34 cellular contexts compared by ENCODE assay signal in the genomic region with DNA sequence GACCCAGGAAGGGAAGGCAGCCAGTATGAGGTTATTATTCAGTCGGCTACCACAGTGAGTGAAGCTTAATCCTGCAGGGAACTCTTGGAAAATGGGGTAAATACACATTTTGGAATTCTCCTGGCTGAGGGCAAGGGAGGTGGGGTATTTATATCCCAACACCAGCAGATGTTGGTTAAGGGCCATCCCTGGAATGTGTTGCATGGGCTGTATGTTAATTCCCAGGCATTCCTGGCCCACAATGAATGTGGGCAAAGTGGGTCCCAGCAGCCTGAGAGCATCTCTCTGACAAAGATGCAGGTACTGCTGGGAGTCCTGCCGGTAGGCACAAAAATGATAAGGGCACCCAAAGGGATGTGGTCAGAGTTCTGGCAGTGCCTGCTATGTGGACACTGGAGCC. TPM values are rescaled to one million over a fixed set of nuclear protein-coding genes. Genes with fewer than 3 reads are reported as not detected.
"Had no signal": no experiment of that assay in that cellular context is flagged by ENCODE, and none has a peak within 500 bp of the region (broad histone marks: within the 10 kb centered on the region; RNA-seq: fewer than 3 reads in every experiment).

No MANE protein-coding gene starts in this region.

- H3K4me3 ChIP-seq: adrenal gland, ascending aorta, coronary artery, esophagus muscularis mucosa, gastrocnemius medialis, heart left ventricle had no signal

- H3K27ac Mint-ChIP-seq: activated B cell treated with CpG ODN at 0.5 μM for 24 hours; activated CD8-positive, alpha-beta T cell treated with anti-CD3 and anti-CD28 coated beads for 36 hours; activated naive CD4-positive, alpha-beta T cell treated with anti-CD3 and anti-CD28 coated beads for 36 hours; activated naive CD4-positive, alpha-beta T cell treated with anti-CD3 and anti-CD28 coated beads, Interleukin-2, amount 50 U/mL, for 24 hours; activated naive CD8-positive, alpha-beta T cell treated with anti-CD3 and anti-CD28 coated beads for 36 hours; activated naive CD8-positive, alpha-beta T cell treated with anti-CD3 and anti-CD28 coated beads, Interleukin-2, amount 50 U/mL, for 24 hours; activated T-helper 17 cell treated with anti-CD3 and anti-CD28 coated beads, Interleukin-2, amount 50 U/mL, for 72 hours; dendritic cell treated with granulocyte-macrophage colony-stimulating factor and Interleukin-4, amounts not matched to agents 40 ng/mL and 50 ng/mL, for 4 days; effector memory CD8-positive, alpha-beta T cell had no signal

- DNase-seq: activated B cell treated with CpG ODN at 0.5 μM for 24 hours; activated CD4-positive, alpha-beta T cell treated with anti-CD3 and anti-CD28 coated beads for 48 hours; activated CD4-positive, alpha-beta T cell treated with anti-CD3 and anti-CD28 coated beads, Interleukin-2, amount 50 U/mL, for 1 hour; activated CD4-positive, alpha-beta T cell treated with anti-CD3 and anti-CD28 coated beads, Interleukin-2, amount 50 U/mL, for 48 hours; activated CD8-positive, alpha-beta memory T cell treated with anti-CD3 and anti-CD28 coated beads for 24 hours; activated CD8-positive, alpha-beta T cell treated with anti-CD3 and anti-CD28 coated beads for 36 hours; activated effector memory CD4-positive, alpha-beta T cell treated with Interleukin-2 at 50 U/mL for 16 hours; activated gamma-delta T cell treated with Interleukin-2 at 50 U/mL for 16 hours; activated naive CD4-positive, alpha-beta T cell treated with anti-CD3 and anti-CD28 coated beads for 36 hours; activated naive CD8-positive, alpha-beta T cell treated with anti-CD3 and anti-CD28 coated beads for 36 hours; activated naive CD8-positive, alpha-beta T cell treated with anti-CD3 and anti-CD28 coated beads, Interleukin-2, amount 50 U/mL, for 24 hours; activated T-cell treated with anti-CD3 and anti-CD28 coated beads, Interleukin-2, amount 50 U/mL, for 4 hours; adrenal gland; brain microvascular endothelial cell; effector CD4-positive, alpha-beta T cell; effector memory CD8-positive, alpha-beta T cell; erythroblast; foreskin keratinocyte; gastrocnemius medialis; glutamatergic neuron; heart left ventricle; T-helper 2 cell; WERI-Rb-1 had no signal

- H3K27me3 ChIP-seq: brain microvascular endothelial cell had no signal

- H3K4me3 Mint-ChIP-seq: activated CD8-positive, alpha-beta T cell treated with anti-CD3 and anti-CD28 coated beads for 36 hours; activated naive CD4-positive, alpha-beta T cell treated with anti-CD3 and anti-CD28 coated beads for 36 hours; activated naive CD4-positive, alpha-beta T cell treated with anti-CD3 and anti-CD28 coated beads, Interleukin-2, amount 50 U/mL, for 24 hours; activated naive CD8-positive, alpha-beta T cell treated with anti-CD3 and anti-CD28 coated beads for 36 hours; activated naive CD8-positive, alpha-beta T cell treated with anti-CD3 and anti-CD28 coated beads, Interleukin-2, amount 50 U/mL, for 24 hours; activated T-cell treated with anti-CD3 and anti-CD28 coated beads, Interleukin-2, amount 50 U/mL, for 4 hours; activated T-helper 17 cell treated with anti-CD3 and anti-CD28 coated beads, Interleukin-2, amount 50 U/mL, for 72 hours; central memory CD8-positive, alpha-beta T cell; dendritic cell treated with granulocyte-macrophage colony-stimulating factor and Interleukin-4, amounts not matched to agents 40 ng/mL and 50 ng/mL, for 4 days; effector memory CD8-positive, alpha-beta T cell had no signal

- H3K36me3 ChIP-seq: adrenal gland, ascending aorta, brain microvascular endothelial cell, esophagus muscularis mucosa, gastrocnemius medialis, heart left ventricle had no signal

- H3K36me3 Mint-ChIP-seq: activated naive CD4-positive, alpha-beta T cell treated with anti-CD3 and anti-CD28 coated beads, Interleukin-2, amount 50 U/mL, for 24 hours; activated naive CD8-positive, alpha-beta T cell treated with anti-CD3 and anti-CD28 coated beads for 36 hours had no signal

- H3K9me3 Mint-ChIP-seq: activated B cell treated with CpG ODN at 0.5 μM for 24 hours; activated CD8-positive, alpha-beta T cell treated with anti-CD3 and anti-CD28 coated beads for 36 hours; activated naive CD4-positive, alpha-beta T cell treated with anti-CD3 and anti-CD28 coated beads for 36 hours; activated naive CD4-positive, alpha-beta T cell treated with anti-CD3 and anti-CD28 coated beads, Interleukin-2, amount 50 U/mL, for 24 hours; activated naive CD8-positive, alpha-beta T cell treated with anti-CD3 and anti-CD28 coated beads for 36 hours; activated naive CD8-positive, alpha-beta T cell treated with anti-CD3 and anti-CD28 coated beads, Interleukin-2, amount 50 U/mL, for 24 hours; activated T-cell treated with anti-CD3 and anti-CD28 coated beads, Interleukin-2, amount 50 U/mL, for 4 hours; activated T-helper 17 cell treated with anti-CD3 and anti-CD28 coated beads, Interleukin-2, amount 50 U/mL, for 72 hours; central memory CD8-positive, alpha-beta T cell; dendritic cell treated with granulocyte-macrophage colony-stimulating factor and Interleukin-4, amounts not matched to agents 40 ng/mL and 50 ng/mL, for 4 days; effector memory CD8-positive, alpha-beta T cell had no signal

- H3K27ac ChIP-seq: adrenal gland, ascending aorta, brain microvascular endothelial cell, coronary artery, esophagus muscularis mucosa, foreskin keratinocyte, gastrocnemius medialis, heart left ventricle, WERI-Rb-1 had no signal

- H3K9me3 ChIP-seq: adrenal gland, ascending aorta, esophagus muscularis mucosa, gastrocnemius medialis, heart left ventricle had no signal

- ATAC-seq: activated CD4-positive, CD25-positive, alpha-beta regulatory T cell treated with anti-CD3 and anti-CD28 coated beads, Interleukin-2, amount 50 U/mL, for 24 hours; activated CD8-positive, alpha-beta T cell treated with anti-CD3 and anti-CD28 coated beads for 36 hours; activated naive CD8-positive, alpha-beta T cell treated with anti-CD3 and anti-CD28 coated beads, Interleukin-2, amount 50 U/mL, for 24 hours; activated T-cell treated with anti-CD3 and anti-CD28 coated beads, Interleukin-2, amount 50 U/mL, for 4 hours; activated T-helper 17 cell treated with anti-CD3 and anti-CD28 coated beads, Interleukin-2, amount 50 U/mL, for 72 hours; effector memory CD8-positive, alpha-beta T cell; foreskin keratinocyte; gastrocnemius medialis; heart left ventricle had no signal

RNA-seq across cellular contexts. Expression of a gene that starts 2.9 kb away (rescaled TPM):
- total RNA-seq: ascending aorta had no signal

RNA-seq across cellular contexts. Expression of a gene that starts 17.5 kb away (rescaled TPM):
- total RNA-seq: activated B cell treated with CpG ODN at 0.5 μM for 24 hours; activated naive CD4-positive, alpha-beta T cell treated with anti-CD3 and anti-CD28 coated beads for 36 hours; activated T-cell treated with anti-CD3 and anti-CD28 coated beads, Interleukin-2, amount 50 U/mL, for 4 hours; activated T-helper 17 cell treated with anti-CD3 and anti-CD28 coated beads, Interleukin-2, amount 50 U/mL, for 72 hours; ascending aorta; bronchial epithelial cell; esophagus muscularis mucosa; T-helper 1 cell treated with Interleukin-12 subunit alpha and Interleukin-12 subunit beta and Interleukin-4 antibody, amounts not matched to agents 30 ng/mL and 1 ng/mL, for 36 hours had no signal
- polyA plus RNA-seq: heart left ventricle had no signal

RNA-seq across cellular contexts. Expression of a gene that starts 17.6 kb away (rescaled TPM):
- total RNA-seq: activated B cell treated with CpG ODN at 0.5 μM for 24 hours; activated CD8-positive, alpha-beta T cell treated with anti-CD3 and anti-CD28 coated beads for 36 hours; activated naive CD4-positive, alpha-beta T cell treated with anti-CD3 and anti-CD28 coated beads for 36 hours; activated naive CD8-positive, alpha-beta T cell treated with anti-CD3 and anti-CD28 coated beads for 36 hours; activated T-cell treated with anti-CD3 and anti-CD28 coated beads, Interleukin-2, amount 50 U/mL, for 4 hours; activated T-helper 17 cell treated with anti-CD3 and anti-CD28 coated beads, Interleukin-2, amount 50 U/mL, for 72 hours; ascending aorta; bronchial epithelial cell; cardiac septum; esophagus muscularis mucosa; foreskin keratinocyte; gastrocnemius medialis; heart left ventricle; T-helper 1 cell treated with Interleukin-12 subunit alpha and Interleukin-12 subunit beta and Interleukin-4 antibody, amounts not matched to agents 30 ng/mL and 1 ng/mL, for 36 hours had no signal
- polyA plus RNA-seq: foreskin keratinocyte, heart left ventricle had no signal
